In the genomic region with DNA sequence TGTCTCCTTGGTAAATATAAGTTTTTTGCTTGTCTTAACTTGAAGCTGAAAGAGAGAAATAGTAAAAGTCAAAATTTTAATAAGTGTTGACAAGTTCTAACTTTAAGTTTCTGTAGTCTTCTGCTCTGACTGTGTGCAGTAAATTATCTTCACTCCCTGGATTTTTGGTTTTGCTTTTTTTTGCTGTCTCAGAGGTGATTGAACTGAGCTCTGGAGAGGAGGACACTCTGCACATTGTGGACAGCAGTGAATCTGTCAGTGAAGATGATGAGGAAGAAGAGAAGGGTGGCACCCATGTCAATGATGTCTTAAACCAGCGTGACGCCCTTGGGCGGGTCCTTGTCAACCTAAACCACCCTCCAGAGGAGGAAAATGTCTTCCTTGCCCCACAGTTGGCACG, we compare ENCODE assay signal across 18 cellular contexts.
"Had no signal": no experiment of that assay in that cellular context is flagged by ENCODE, and none has a peak within 500 bp of the region (broad histone marks: within the 10 kb centered on the region; RNA-seq: fewer than 3 reads in every experiment).

No MANE protein-coding gene starts in this region.

- H3K4me3 ChIP-seq: SJSA1, SK-N-MC had no signal

- H3K4me1 ChIP-seq: SJSA1 had no signal

- H3K27ac ChIP-seq: SJSA1, SK-N-MC had no signal

- H3K9me3 ChIP-seq: SJSA1 had no signal

- DNase-seq: KBM-7, MV-4-11, NCI-H1048, NCI-H1105, NCI-H1417, NCI-H1436 treated with DMSO at 0.1 percent for 48 hours, NCI-H1694, NCI-H187 treated with DMSO at 0.1 percent for 48 hours, NCI-H2029 treated with DMSO at 0.1 percent for 48 hours, NCI-H2227 treated with DMSO at 0.1 percent for 48 hours, NCI-H524 treated with DMSO at 0.1 percent for 48 hours, NCI-H69, NCI-H774, Right ventricle myocardium superior, RPMI8226, SIG-M5 had no signal

- H3K27me3 ChIP-seq: SJSA1 had no signal
